Comparison of ENCODE assay signal across 19 cellular contexts in genomic region chr5:107272954-107273353, GRCh38.
"Had no signal": no experiment of that assay in that cellular context is flagged by ENCODE, and none has a peak within 500 bp of the region (broad histone marks: within the 10 kb centered on the region; RNA-seq: fewer than 3 reads in every experiment).

No MANE protein-coding gene starts in this region.

- DNase-seq: activated CD4-positive, alpha-beta T cell treated with anti-CD3 and anti-CD28 coated beads, Interleukin-2, amount 10 ng/mL, durations not matched to agents 7 days and 5 days; activated CD8-positive, alpha-beta T cell treated with anti-CD3 and anti-CD28 coated beads, Interleukin-2, amount 10 ng/mL, durations not matched to agents 7 days and 5 days; activated naive CD4-positive, alpha-beta T cell treated with anti-CD3 and anti-CD28 coated beads for 36 hours; activated T-cell treated with anti-CD3 and anti-CD28 coated beads, Interleukin-2, amount 50 U/mL, for 24 hours; aorta; effector memory CD4-positive, alpha-beta T cell; foreskin melanocyte; heart left ventricle; immature natural killer cell; left cardiac atrium; lower lobe of right lung; retina; SJCRH30; spleen; stimulated activated naive B cell treated with anti-CD40 and anti-IgM and Interleukin-4, amounts not matched to agents 10 μg/mL and 1 μg/mL and 100 μg/mL, for 72 hours; SW 1271; upper lobe of left lung had no signal

- FAIRE-seq: TTC549 had no signal

- ATAC-seq: activated CD8-positive, alpha-beta T cell treated with anti-CD3 and anti-CD28 coated beads, Interleukin-2, amount 10 ng/mL, durations not matched to agents 7 days and 5 days; heart left ventricle; natural killer cell treated with Interleukin-12 subunit alpha and Interleukin-12 subunit beta and Interleukin-15 and Interleukin-18, amount 100 ng/mL, for 72 hours; stimulated activated naive B cell treated with anti-CD40 and anti-IgM and Interleukin-4, amounts not matched to agents 10 μg/mL and 1 μg/mL and 100 μg/mL, for 72 hours had no signal
